ENCODE assay signal across 25 cellular contexts in genomic region chr3:172282850-172283249, GRCh38.
DNase-seq lines count a peak whose midpoint lies in the region; ATAC-seq, FAIRE-seq and TF ChIP-seq lines count a peak whose summit lies in the region.
"Had no signal": no experiment of that assay in that cellular context is flagged by ENCODE, and none has a peak within 500 bp of the region (broad histone marks: within the 10 kb centered on the region; RNA-seq: fewer than 3 reads in every experiment).

No MANE protein-coding gene starts in this region.

- H4K20me1 ChIP-seq in smooth muscle cell (ENCODE audit: low read depth): peaks cover 99% of the 10 kb centered on the region

- H3K4me1 ChIP-seq in RWPE2 (ENCODE audit: insufficient read depth, poor library complexity, severe bottlenecking): peaks cover 37% of the 10 kb centered on the region
- H3K4me1 ChIP-seq in smooth muscle cell (ENCODE audit: low read depth): peaks cover 25% of the 10 kb centered on the region

- H3K27ac Mint-ChIP-seq in mesothelial cell of epicardium: peak overlapping the region; percentile 75
- H3K27ac Mint-ChIP-seq in activated CD4-positive, alpha-beta memory T cell treated with anti-CD3 and anti-CD28 coated beads, Interleukin-2, amount 10 ng/mL, durations not matched to agents 7 days and 5 days: no peak overlapping the region
- no peak overlapping the region for H3K27ac Mint-ChIP-seq in stimulated activated naive CD8-positive, alpha-beta T cell treated with anti-CD3 and anti-CD28 coated beads, Interleukin-15, amount 100 ng/mL, for 72 hours
- H3K27ac Mint-ChIP-seq: CD8-positive, alpha-beta T cell had no signal

- POLR2A ChIA-PET in activated CD4-positive, alpha-beta memory T cell treated with anti-CD3 and anti-CD28 coated beads, Interleukin-2, amount 10 ng/mL, durations not matched to agents 7 days and 5 days (lab: Charles Lee): no interaction called here

- H3K4me1 Mint-ChIP-seq in mesothelial cell of epicardium: peaks cover 79% of the 10 kb centered on the region
- H3K4me1 Mint-ChIP-seq in activated CD4-positive, alpha-beta memory T cell treated with anti-CD3 and anti-CD28 coated beads, Interleukin-2, amount 10 ng/mL, durations not matched to agents 7 days and 5 days: peaks cover under 1% of the 10 kb centered on the region
- H3K4me1 Mint-ChIP-seq in stimulated activated naive CD8-positive, alpha-beta T cell treated with anti-CD3 and anti-CD28 coated beads, Interleukin-15, amount 100 ng/mL, for 72 hours: no peaks in the 10 kb centered on the region

- H3K36me3 ChIP-seq in RWPE2 (ENCODE audit: low read depth): peaks cover 35% of the 10 kb centered on the region
- H3K36me3 ChIP-seq in bronchial epithelial cell (ENCODE audit: control insufficient read depth, insufficient read depth, low read length): peaks cover 4% of the 10 kb centered on the region
- H3K36me3 ChIP-seq in smooth muscle cell (ENCODE audit: low read depth): peaks cover 3% of the 10 kb centered on the region

- H3K27me3 ChIP-seq in RWPE2 (ENCODE audit: insufficient read depth, poor library complexity, severe bottlenecking): no peaks in the 10 kb centered on the region
- H3K27me3 ChIP-seq in bronchial epithelial cell (ENCODE audit: control insufficient read depth, insufficient read depth, low read length): no peaks in the 10 kb centered on the region
- no peaks in the 10 kb centered on the region for H3K27me3 ChIP-seq in smooth muscle cell (ENCODE audit: low read depth)

- no peaks in the 10 kb centered on the region for H3K9me3 Mint-ChIP-seq in mesothelial cell of epicardium
- no peaks in the 10 kb centered on the region for H3K9me3 Mint-ChIP-seq in activated CD4-positive, alpha-beta memory T cell treated with anti-CD3 and anti-CD28 coated beads, Interleukin-2, amount 10 ng/mL, durations not matched to agents 7 days and 5 days
- no peaks in the 10 kb centered on the region for H3K9me3 Mint-ChIP-seq in stimulated activated naive CD8-positive, alpha-beta T cell treated with anti-CD3 and anti-CD28 coated beads, Interleukin-15, amount 100 ng/mL, for 72 hours
- H3K9me3 Mint-ChIP-seq: CD8-positive, alpha-beta T cell had no signal

- TF ChIP-seq CTCF in RWPE2 (IDR thresholded peaks at IDR 0.05; ENCODE audit: poor library complexity, severe bottlenecking) (no peak), bronchial epithelial cell (IDR thresholded peaks at IDR 0.05; ENCODE audit: insufficient read depth, low read length, severe bottlenecking) (no peak), mesothelial cell of epicardium (IDR thresholded peaks at IDR 0.05; ENCODE audit: unreplicated experiment) (no peak), smooth muscle cell (IDR thresholded peaks at IDR 0.05; ENCODE audit: borderline replicate concordance, insufficient read depth, poor library complexity, severe bottlenecking) (no peak)

- no peak overlapping the region for H3K9ac ChIP-seq in smooth muscle cell (ENCODE audit: low read depth)

- DNase-seq in RWPE2 (ENCODE audit: low spot score) (no peak), bronchial epithelial cell (ENCODE audit: low read depth) (peak; percentile 75), mesothelial cell of epicardium (ENCODE audit: low spot score in 2 of 2, unreplicated experiment in 2 of 2) (no peak), smooth muscle cell (lab: John Stamatoyannopoulos, UW; ENCODE audit: unreplicated experiment) (no peak), kidney tubule cell (ENCODE audit: low spot score) (no peak), NCI-H774 (lab: John Stamatoyannopoulos, UW) (no peak)
- DNase-seq in activated CD4-positive, alpha-beta memory T cell treated with anti-CD3 and anti-CD28 coated beads, Interleukin-2, amount 10 ng/mL, durations not matched to agents 7 days and 5 days: no peak
- DNase-seq in stimulated activated naive CD8-positive, alpha-beta T cell treated with anti-CD3 and anti-CD28 coated beads, Interleukin-15, amount 100 ng/mL, for 72 hours: no peak
- DNase-seq: Caco-2; CD8-positive, alpha-beta T cell; DMS 273 treated with DMSO at 0.1 percent for 48 hours; DMS79; EL; GDM1; GOT3; HCEC 1CT; Karpas-422; NCI-H1092 treated with DMSO at 0.1 percent for 48 hours; NCI-H1436; NCI-H187 treated with DMSO at 0.1 percent for 48 hours; NCI-H524; NCI-H748 treated with DMSO at 0.1 percent for 48 hours had no signal

- peaks cover 18% of the 10 kb centered on the region for H3K36me3 Mint-ChIP-seq in mesothelial cell of epicardium
- no peaks in the 10 kb centered on the region for H3K36me3 Mint-ChIP-seq in activated CD4-positive, alpha-beta memory T cell treated with anti-CD3 and anti-CD28 coated beads, Interleukin-2, amount 10 ng/mL, durations not matched to agents 7 days and 5 days (ENCODE audit: low read depth)

- no peak for FAIRE-seq in bronchial epithelial cell (lab: Jason Lieb, UNC)
- FAIRE-seq: GM12878, RCC 7860 had no signal

- peak overlapping the region; percentile 14 for H3K4me2 ChIP-seq in smooth muscle cell

- 76% methylated on average over 3 of the region's 3 CpGs for WGBS in smooth muscle cell (ENCODE audit: low lambda C conversion rate)

- H3F3A ChIP-seq in smooth muscle cell (ENCODE audit: low read depth): peaks cover 68% of the 10 kb centered on the region

- CTCF ChIA-PET in activated CD4-positive, alpha-beta memory T cell treated with anti-CD3 and anti-CD28 coated beads, Interleukin-2, amount 10 ng/mL, durations not matched to agents 7 days and 5 days (lab: Charles Lee): no interaction called here

- no peak overlapping the region for H3K4me3 Mint-ChIP-seq in mesothelial cell of epicardium
- H3K4me3 Mint-ChIP-seq in activated CD4-positive, alpha-beta memory T cell treated with anti-CD3 and anti-CD28 coated beads, Interleukin-2, amount 10 ng/mL, durations not matched to agents 7 days and 5 days: no peak overlapping the region
- H3K4me3 Mint-ChIP-seq in stimulated activated naive CD8-positive, alpha-beta T cell treated with anti-CD3 and anti-CD28 coated beads, Interleukin-15, amount 100 ng/mL, for 72 hours: no peak overlapping the region
- H3K4me3 Mint-ChIP-seq: CD8-positive, alpha-beta T cell had no signal

- H3K79me2 ChIP-seq in smooth muscle cell (ENCODE audit: low read depth): peaks cover 92% of the 10 kb centered on the region

- no peak overlapping the region for H2AFZ ChIP-seq in smooth muscle cell (ENCODE audit: low read depth)

- H3K27ac ChIP-seq in RWPE2 (ENCODE audit: poor library complexity, severe bottlenecking) (peak overlapping the region; percentile 27), smooth muscle cell (ENCODE audit: low read depth) (peak overlapping the region; percentile 88)
- H3K27ac ChIP-seq: C4-2B had no signal

- H3K4me3 ChIP-seq in RWPE2 (ENCODE audit: severe bottlenecking): no peak overlapping the region
- H3K4me3 ChIP-seq in bronchial epithelial cell (ENCODE audit: low read depth, low read length): no peak overlapping the region
- no peak overlapping the region for H3K4me3 ChIP-seq in smooth muscle cell
- H3K4me3 ChIP-seq: GM12878 had no signal

- peak; percentile 57 for ATAC-seq in RWPE2 (ENCODE audit: low read depth)
- ATAC-seq in stimulated activated naive CD8-positive, alpha-beta T cell treated with anti-CD3 and anti-CD28 coated beads, Interleukin-15, amount 100 ng/mL, for 72 hours: no peak
- ATAC-seq: CD8-positive, alpha-beta T cell; GM12878 had no signal

- no peaks in the 10 kb centered on the region for H3K27me3 Mint-ChIP-seq in mesothelial cell of epicardium (ENCODE audit: low read depth)
- no peaks in the 10 kb centered on the region for H3K27me3 Mint-ChIP-seq in activated CD4-positive, alpha-beta memory T cell treated with anti-CD3 and anti-CD28 coated beads, Interleukin-2, amount 10 ng/mL, durations not matched to agents 7 days and 5 days
- no peaks in the 10 kb centered on the region for H3K27me3 Mint-ChIP-seq in stimulated activated naive CD8-positive, alpha-beta T cell treated with anti-CD3 and anti-CD28 coated beads, Interleukin-15, amount 100 ng/mL, for 72 hours

- H3K9me3 ChIP-seq in RWPE2 (ENCODE audit: severe bottlenecking) (no peaks in the 10 kb centered on the region), smooth muscle cell (replicated peaks; ENCODE audit: low read depth) (no peaks in the 10 kb centered on the region)
- H3K9me3 ChIP-seq: Caco-2 had no signal
